In the genomic region with DNA sequence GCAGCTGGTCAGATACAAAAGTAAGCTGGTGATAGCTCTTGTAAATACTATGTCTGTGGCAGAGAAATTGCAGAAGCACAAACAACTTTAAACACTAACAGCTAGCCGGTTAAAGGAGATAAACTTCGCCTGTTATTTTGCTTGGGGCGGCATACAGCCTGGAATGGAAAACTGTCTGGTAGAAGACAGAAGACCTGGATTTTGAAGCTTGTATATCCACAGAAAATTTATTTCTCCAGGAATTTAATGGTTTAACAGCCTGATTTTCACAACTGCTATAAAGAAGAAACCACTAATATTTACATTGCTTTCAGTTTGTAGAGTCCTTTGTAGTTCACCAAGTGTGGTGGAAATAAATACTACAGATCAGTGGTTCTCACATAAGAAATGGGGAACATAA, we compare ENCODE assay signal across 17 cellular contexts.
A peak's percentile ranks its signal among the peaks of the same experiment; 100 is the strongest.
DNase-seq lines count a peak whose midpoint lies in the region; ATAC-seq and TF ChIP-seq lines count a peak whose summit lies in the region.
"Had no signal": no experiment of that assay in that cellular context is flagged by ENCODE, and none has a peak within 500 bp of the region (broad histone marks: within the 10 kb centered on the region; RNA-seq: fewer than 3 reads in every experiment).

No MANE protein-coding gene starts in this region.

- no peaks in the 10 kb centered on the region for H3K79me2 ChIP-seq in OCI-LY1 (ENCODE audit: insufficient read depth, low read length)
- no peaks in the 10 kb centered on the region for H3K79me2 ChIP-seq in hepatocyte
- H3K79me2 ChIP-seq in smooth muscle cell (ENCODE audit: low read depth): no peaks in the 10 kb centered on the region

- ATAC-seq in HG03354 (IDR thresholded peaks at IDR 0.05; ENCODE audit: poor library complexity, severe bottlenecking, unreplicated experiment) (no peak), GM19397 (IDR thresholded peaks at IDR 0.05; ENCODE audit: unreplicated experiment) (no peak)
- ATAC-seq: K562 had no signal

- H3K4me3 ChIP-seq in OCI-LY1 (ENCODE audit: low read depth, low read length, poor library complexity, severe bottlenecking) (peak overlapping the region; percentile 12), hepatocyte (no peak overlapping the region), smooth muscle cell (no peak overlapping the region)
- H3K4me3 ChIP-seq: K562 had no signal

- peaks cover 23% of the 10 kb centered on the region for H3K9me3 ChIP-seq in OCI-LY1 (ENCODE audit: low read length)
- H3K9me3 ChIP-seq in hepatocyte (ENCODE audit: low read depth): no peaks in the 10 kb centered on the region
- no peaks in the 10 kb centered on the region for H3K9me3 ChIP-seq in smooth muscle cell (replicated peaks; ENCODE audit: low read depth)
- H3K9me3 ChIP-seq: BE2C had no signal

- H3K4me2 ChIP-seq in OCI-LY1 (ENCODE audit: low read length) (peak overlapping the region; percentile 55), hepatocyte (peak overlapping the region; percentile 18), smooth muscle cell (peak overlapping the region; percentile 79)

- H4K20me1 ChIP-seq in OCI-LY1 (ENCODE audit: insufficient read depth, low read length): no peaks in the 10 kb centered on the region
- H4K20me1 ChIP-seq in hepatocyte (ENCODE audit: insufficient read depth, poor library complexity, severe bottlenecking): no peaks in the 10 kb centered on the region
- H4K20me1 ChIP-seq in smooth muscle cell (ENCODE audit: low read depth): no peaks in the 10 kb centered on the region

- H3K4me1 ChIP-seq in OCI-LY1 (ENCODE audit: insufficient read depth, low read length, severe bottlenecking) (peaks cover 53% of the 10 kb centered on the region), hepatocyte (ENCODE audit: insufficient read depth) (no peaks in the 10 kb centered on the region), smooth muscle cell (ENCODE audit: low read depth) (peaks cover 24% of the 10 kb centered on the region)
- H3K4me1 ChIP-seq: BE2C, Caco-2 had no signal

- WGBS in hepatocyte (ENCODE audit: low lambda C conversion rate, missing lambda C conversion rate): 31% methylated on average over 3 of the region's 3 CpGs
- WGBS in smooth muscle cell (ENCODE audit: low lambda C conversion rate): 6% methylated on average over 3 of the region's 3 CpGs

- TF ChIP-seq CTCF in OCI-LY1 (IDR thresholded peaks at IDR 0.05; ENCODE audit: low read length) (no peak), hepatocyte (IDR thresholded peaks at IDR 0.05; ENCODE audit: poor library complexity) (no peak), smooth muscle cell (IDR thresholded peaks at IDR 0.05; ENCODE audit: borderline replicate concordance, insufficient read depth, poor library complexity, severe bottlenecking) (no peak)

- H3F3A ChIP-seq in OCI-LY1 (ENCODE audit: insufficient read depth, low read length) (no peaks in the 10 kb centered on the region), smooth muscle cell (ENCODE audit: low read depth) (peaks cover 31% of the 10 kb centered on the region)

- H3K27ac ChIP-seq in OCI-LY1 (ENCODE audit: low read depth, low read length, poor library complexity, severe bottlenecking) (peak overlapping the region; percentile 94), hepatocyte (peak overlapping the region; percentile 24), smooth muscle cell (ENCODE audit: low read depth) (peak overlapping the region; percentile 98)
- H3K27ac ChIP-seq: HL-60 had no signal

- peak overlapping the region; percentile 76 for H3K9ac ChIP-seq in OCI-LY1 (ENCODE audit: low read length)
- peak overlapping the region; percentile 22 for H3K9ac ChIP-seq in smooth muscle cell (ENCODE audit: low read depth)

- H3K36me3 ChIP-seq in OCI-LY1 (ENCODE audit: insufficient read depth, low read length): peaks cover 4% of the 10 kb centered on the region; the same call in 1 of the 2 replicates
- H3K36me3 ChIP-seq in hepatocyte (replicated peaks; ENCODE audit: insufficient read depth, low read depth): no peaks in the 10 kb centered on the region
- no peaks in the 10 kb centered on the region for H3K36me3 ChIP-seq in smooth muscle cell (ENCODE audit: low read depth)
- H3K36me3 ChIP-seq: BE2C had no signal

- no peaks in the 10 kb centered on the region for H3K9me2 ChIP-seq in OCI-LY1 (ENCODE audit: low read depth, low read length)
- H3K9me2 ChIP-seq in hepatocyte (replicated peaks; ENCODE audit: insufficient read depth): no peaks in the 10 kb centered on the region

- no peak overlapping the region for H2AFZ ChIP-seq in OCI-LY1 (ENCODE audit: low read length)
- H2AFZ ChIP-seq in hepatocyte: no peak overlapping the region
- no peak overlapping the region for H2AFZ ChIP-seq in smooth muscle cell (ENCODE audit: low read depth)

- H3K27me3 ChIP-seq in OCI-LY1 (ENCODE audit: insufficient read depth, low read length) (no peaks in the 10 kb centered on the region), hepatocyte (no peaks in the 10 kb centered on the region), smooth muscle cell (ENCODE audit: low read depth) (no peaks in the 10 kb centered on the region)
- H3K27me3 ChIP-seq: BE2C had no signal

- DNase-seq in hepatocyte (ENCODE audit: low spot score): peak; percentile 12
- no peak for DNase-seq in smooth muscle cell (lab: John Stamatoyannopoulos, UW; ENCODE audit: unreplicated experiment)
- no peak for DNase-seq in A172 (ENCODE audit: low spot score)
- DNase-seq: ACHN; BE2C; C1 segment of cervical spinal cord; Caco-2; CD4-positive, CD25-positive, alpha-beta regulatory T cell; CD8-positive, alpha-beta memory T cell; DMS79; GDM1; H9 had no signal

Comparison
In these comparisons a context has a peak if more than half of its experiments do, and no peak if none do; other contexts are left out.
1. H3K27ac ChIP-seq: peak in every context shown above with its lines; median percentile 98 in smooth muscle cell; 94 in OCI-LY1; 24 in hepatocyte.
2. H3K4me2 ChIP-seq: peak in every context shown above with its lines; median percentile 79 in smooth muscle cell; 55 in OCI-LY1; 18 in hepatocyte.